ENCODE assay signal across 27 cellular contexts in genomic region chr13:97385146-97385545, GRCh38. TPM values are rescaled to one million over a fixed set of nuclear protein-coding genes. Genes with fewer than 3 reads are reported as not detected.
DNase-seq lines count a peak whose midpoint lies in the region; ATAC-seq, FAIRE-seq and TF ChIP-seq lines count a peak whose summit lies in the region.
"Had no signal": no experiment of that assay in that cellular context is flagged by ENCODE, and none has a peak within 500 bp of the region (broad histone marks: within the 10 kb centered on the region; RNA-seq: fewer than 3 reads in every experiment).

No MANE protein-coding gene starts in this region.

- peaks cover 0 to 29% of the 10 kb centered on the region in 2 donors for H3K4me1 ChIP-seq in left lung

- H3K4me3 ChIP-seq in left lung, result no peak overlapping the region

- H3K9me3 ChIP-seq in left lung, result no peaks in the 10 kb centered on the region

- H3K36me3 ChIP-seq in left lung, result no peaks in the 10 kb centered on the region

- H3K27me3 ChIP-seq in left lung, result no peaks in the 10 kb centered on the region

- DNase-seq in AG08395 (ENCODE audit: low spot score) (peak; percentile 56), EH (ENCODE audit: low read depth) (peak; percentile 68), left lung (no peak), RCC 7860 (ENCODE audit: low spot score) (no peak), hepatic stellate cell (ENCODE audit: low spot score) (no peak)
- no peak for DNase-seq in stimulated activated CD4-positive, alpha-beta T cell treated with anti-CD3 and anti-CD28 coated beads, Interleukin-2, amount 100 ng/mL, for 48 hours
- DNase-seq in stimulated activated naive CD8-positive, alpha-beta T cell treated with anti-CD3 and anti-CD28 coated beads, Interleukin-15, Interleukin-2, amounts not matched to agents 100 U/mL and 50 U/mL, for 24 hours, result no peak
- DNase-seq: activated CD4-positive, alpha-beta T cell treated with anti-CD3 and anti-CD28 coated beads for 36 hours; activated CD8-positive, alpha-beta memory T cell treated with anti-CD3 and anti-CD28 coated beads, Interleukin-2, amount 50 U/mL, for 48 hours; activated CD8-positive, alpha-beta T cell treated with anti-CD3 and anti-CD28 coated beads for 36 hours; activated naive CD4-positive, alpha-beta T cell treated with Interleukin-2 at 50 U/mL for 16 hours; Calu3; DMS79; effector CD8-positive, alpha-beta T cell; NCI-H1417; NCI-H2029 treated with DMSO at 0.1 percent for 48 hours; NCI-H345; NCI-H748 treated with DMSO at 0.1 percent for 48 hours; SIG-M5; stimulated activated CD4-positive, alpha-beta T cell treated with anti-CD3 and anti-CD28 coated beads, Interleukin-12 subunit alpha, Interleukin-12 subunit beta, amount 100 ng/mL, for 4 hours; stimulated activated CD4-positive, alpha-beta T cell treated with anti-CD3 and anti-CD28 coated beads, Interleukin-4, amount 100 ng/mL, for 4 hours; T-helper 9 cell had no signal

- peak; percentile 49 for ATAC-seq in SK-N-SH treated with all-trans-retinoic acid at 6 μM for 48 hours
- ATAC-seq in left lung, result peak; percentile 85
- ATAC-seq in stimulated activated naive CD8-positive, alpha-beta T cell treated with anti-CD3 and anti-CD28 coated beads, Interleukin-15, Interleukin-2, amounts not matched to agents 100 U/mL and 50 U/mL, for 24 hours, result no peak
- ATAC-seq: activated CD4-positive, alpha-beta T cell treated with anti-CD3 and anti-CD28 coated beads for 36 hours; activated CD8-positive, alpha-beta T cell treated with anti-CD3 and anti-CD28 coated beads for 36 hours; left lobe of liver; Panc1; sciatic nerve had no signal

- intact Hi-C loops in left lung (cut with DNase I), result no loop called here

- FAIRE-seq in RCC 7860 (lab: Jason Lieb, UNC), result no peak

- H3K27ac ChIP-seq in left lung, result peak overlapping the region; percentile 13 to 77
- H3K27ac ChIP-seq: epithelial cell of prostate had no signal

- no peak for TF ChIP-seq CTCF in left lung (IDR thresholded peaks at IDR 0.05)

TF ChIP-seq in SK-N-SH treated with all-trans-retinoic acid at 6 μM for 48 hours, 23 proteins besides CTCF, POLR2A, EP300 and RAD21:
- peak; percentile 94 for TF ChIP-seq ISL1 (CRISPR knock-in tag; IDR thresholded peaks at IDR 0.05)
- TF ChIP-seq TCF4 (CRISPR knock-in tag; IDR thresholded peaks at IDR 0.05; ENCODE audit: borderline replicate concordance), result no peak
- no peak for TF ChIP-seq ZNF8 (CRISPR knock-in tag; IDR thresholded peaks at IDR 0.05)
- no peak for TF ChIP-seq ZNF565 (CRISPR knock-in tag; conservative IDR thresholded peaks at IDR 0.05; ENCODE audit: low read depth)
- no peak for TF ChIP-seq PATZ1 (CRISPR knock-in tag; IDR thresholded peaks at IDR 0.05; ENCODE audit: borderline replicate concordance)
- TF ChIP-seq CSDC2 (CRISPR knock-in tag; IDR thresholded peaks at IDR 0.05), result no peak
- no peak for TF ChIP-seq BACH2 (CRISPR knock-in tag; IDR thresholded peaks at IDR 0.05; ENCODE audit: borderline replicate concordance)
- peak; percentile 45; the same call in 1 of the 2 replicates for TF ChIP-seq CREB5 (CRISPR knock-in tag; IDR thresholded peaks at IDR 0.05; ENCODE audit: low read depth)
- no peak for TF ChIP-seq ESRRG (CRISPR knock-in tag; IDR thresholded peaks at IDR 0.05)
- TF ChIP-seq, protein P1, sequence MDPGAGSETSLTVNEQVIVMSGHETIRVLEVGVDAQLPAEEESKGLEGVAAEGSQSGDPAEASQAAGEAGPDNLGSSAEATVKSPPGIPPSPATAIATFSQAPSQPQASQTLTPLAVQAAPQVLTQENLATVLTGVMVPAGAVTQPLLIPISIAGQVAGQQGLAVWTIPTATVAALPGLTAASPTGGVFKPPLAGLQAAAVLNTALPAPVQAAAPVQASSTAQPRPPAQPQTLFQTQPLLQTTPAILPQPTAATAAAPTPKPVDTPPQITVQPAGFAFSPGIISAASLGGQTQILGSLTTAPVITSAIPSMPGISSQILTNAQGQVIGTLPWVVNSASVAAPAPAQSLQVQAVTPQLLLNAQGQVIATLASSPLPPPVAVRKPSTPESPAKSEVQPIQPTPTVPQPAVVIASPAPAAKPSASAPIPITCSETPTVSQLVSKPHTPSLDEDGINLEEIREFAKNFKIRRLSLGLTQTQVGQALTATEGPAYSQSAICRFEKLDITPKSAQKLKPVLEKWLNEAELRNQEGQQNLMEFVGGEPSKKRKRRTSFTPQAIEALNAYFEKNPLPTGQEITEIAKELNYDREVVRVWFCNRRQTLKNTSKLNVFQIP (CRISPR knock-in tag; IDR thresholded peaks at IDR 0.05; ENCODE audit: borderline replicate concordance, low read depth), result no peak

RNA-seq across cellular contexts. Expression of gene RAP2A, which starts 48.8 kb away (rescaled TPM):
- total RNA-seq in left lung, result 10 to 100 TPM; 49.9 to 53.5 TPM

Comparison
In these comparisons a context has a peak if more than half of its experiments do, and no peak if none do; other contexts are left out.
1. DNase-seq: peak in AG08395 (single experiment) and EH (single experiment); none in left lung (0 of 2), stimulated activated CD4-positive, alpha-beta T cell treated with anti-CD3 and anti-CD28 coated beads, Interleukin-2, amount 100 ng/mL, for 48 hours (0 of 2), stimulated activated naive CD8-positive, alpha-beta T cell treated with anti-CD3 and anti-CD28 coated beads, Interleukin-15, Interleukin-2, amounts not matched to agents 100 U/mL and 50 U/mL, for 24 hours (single experiment), RCC 7860 (single experiment) and hepatic stellate cell (single experiment).